ENCODE assay signal across 21 cellular contexts in genomic region chr6:109669811-109670210, GRCh38. TPM values are rescaled to one million over a fixed set of nuclear protein-coding genes. Genes with fewer than 3 reads are reported as not detected.
DNase-seq lines count a peak whose midpoint lies in the region; FAIRE-seq and TF ChIP-seq lines count a peak whose summit lies in the region.
"Had no signal": no experiment of that assay in that cellular context is flagged by ENCODE, and none has a peak within 500 bp of the region (broad histone marks: within the 10 kb centered on the region; RNA-seq: fewer than 3 reads in every experiment).

No MANE protein-coding gene starts in this region.

- H3K9ac ChIP-seq in astrocyte (ENCODE audit: low read length) (no peak overlapping the region), endothelial cell of umbilical vein (replicated peaks; ENCODE audit: extremely low read depth, insufficient read depth, low read length) (no peak overlapping the region), mesenchymal stem cell (ENCODE audit: low read length) (no peak overlapping the region)
- H3K9ac ChIP-seq: BLaER1 treated with 17β-estradiol and CSF1 and Interleukin-3, amounts not matched to agents 10 nM and 100 nM had no signal

- no peak overlapping the region for H3K14ac ChIP-seq in mesenchymal stem cell (ENCODE audit: low read length in 2 of 2)

- H3K4me2 ChIP-seq in astrocyte (ENCODE audit: low read length) (no peak overlapping the region), endothelial cell of umbilical vein (ENCODE audit: insufficient read depth, low read length) (peak overlapping the region; percentile 24), mesenchymal stem cell (ENCODE audit: low read length, poor library complexity, severe bottlenecking) (no peak overlapping the region)
- H3K4me2 ChIP-seq: A549; BLaER1 treated with 17β-estradiol and CSF1 and Interleukin-3, amounts not matched to agents 10 nM and 100 nM had no signal

- WGBS in mesenchymal stem cell = 56% methylated on average over 3 of the region's 4 CpGs
- WGBS in tibial nerve, 2 donors = 75 to 77% methylated on average over 4 of the region's 4 CpGs

- CTCF ChIA-PET in endothelial cell of umbilical vein (lab: Charles Lee) = interaction anchor here (0.9 to 1.8 kb wide), 2 partner anchors 74 to 370 kb away, joined by 3 to 5 read pairs; no protein-coding TSS in a partner anchor

- H3K18ac ChIP-seq in mesenchymal stem cell (ENCODE audit: low read depth in 1 of 2, low read length in 2 of 2) = no peak overlapping the region

- TF ChIP-seq POLR2A in endothelial cell of umbilical vein (IDR thresholded peaks at IDR 0.05; ENCODE audit: low read depth, low read length) = no peak
- TF ChIP-seq POLR2A in tibial nerve (IDR thresholded peaks at IDR 0.05) = no peak

- peaks cover 11% of the 10 kb centered on the region for H3K4me1 Mint-ChIP-seq in astrocyte (ENCODE audit: low read depth, unreplicated experiment)
- H3K4me1 Mint-ChIP-seq: B cell had no signal

- TF ChIP-seq CTCF in astrocyte (IDR thresholded peaks at IDR 0.05; ENCODE audit: insufficient read depth, low read depth, low read length) (no peak), endothelial cell of umbilical vein (IDR thresholded peaks at IDR 0.05; ENCODE audit: extremely low read depth in 1 of 2, insufficient read depth in 1 of 2, low read depth in 1 of 2, low read length in 2 of 2) (no peak), tibial nerve (IDR thresholded peaks at IDR 0.05) (no peak)

- intact Hi-C loops in endothelial cell of umbilical vein (cut with micrococcal nuclease) = no loop called here

- H3K4me3 ChIP-seq in astrocyte (ENCODE audit: insufficient read depth, low read depth, low read length) = no peak overlapping the region
- no peak overlapping the region for H3K4me3 ChIP-seq in endothelial cell of umbilical vein (replicated peaks in 1 of 3; ENCODE audit: insufficient read depth in 1 of 3, low read depth in 1 of 3, low read length in 3 of 3)
- H3K4me3 ChIP-seq in mesenchymal stem cell (ENCODE audit: insufficient read depth in 1 of 2, low read depth in 1 of 2, low read length in 2 of 2) = no peak overlapping the region
- H3K4me3 ChIP-seq in tibial nerve = no peak overlapping the region
- H3K4me3 ChIP-seq: A549; BLaER1 treated with 17β-estradiol and CSF1 and Interleukin-3, amounts not matched to agents 10 nM and 100 nM had no signal

- H4K20me1 ChIP-seq in astrocyte (ENCODE audit: insufficient read depth, low read length) = no peaks in the 10 kb centered on the region
- H4K20me1 ChIP-seq in endothelial cell of umbilical vein (replicated peaks; ENCODE audit: control insufficient read depth, extremely low read depth, insufficient read depth, low read length) = no peaks in the 10 kb centered on the region
- H4K20me1 ChIP-seq: BLaER1 treated with 17β-estradiol and CSF1 and Interleukin-3, amounts not matched to agents 10 nM and 100 nM had no signal

- H4K8ac ChIP-seq in mesenchymal stem cell (ENCODE audit: low read length) = no peak overlapping the region

- TF ChIP-seq EP300 in tibial nerve (IDR thresholded peaks at IDR 0.05) = no peak

- H3K27me3 Mint-ChIP-seq in astrocyte (ENCODE audit: low read depth, unreplicated experiment) = no peaks in the 10 kb centered on the region
- H3K27me3 Mint-ChIP-seq: B cell; CD4-positive, alpha-beta T cell had no signal

- H4K91ac ChIP-seq in mesenchymal stem cell (ENCODE audit: low read length) = peak overlapping the region; percentile 68

- H3K79me2 ChIP-seq in astrocyte (ENCODE audit: insufficient read depth, low read length) = no peaks in the 10 kb centered on the region
- no peaks in the 10 kb centered on the region for H3K79me2 ChIP-seq in endothelial cell of umbilical vein (ENCODE audit: control insufficient read depth, insufficient read depth, low read length)

- no peaks in the 10 kb centered on the region for H3K9me3 Mint-ChIP-seq in astrocyte (ENCODE audit: unreplicated experiment)
- H3K9me3 Mint-ChIP-seq: CD4-positive, alpha-beta T cell; CD8-positive, alpha-beta T cell had no signal

- peak overlapping the region; percentile 47 for H3K27ac Mint-ChIP-seq in astrocyte (ENCODE audit: unreplicated experiment)
- H3K27ac Mint-ChIP-seq: B cell; CD4-positive, alpha-beta T cell; CD8-positive, alpha-beta T cell had no signal

- H3K9me1 ChIP-seq in endothelial cell of umbilical vein (replicated peaks; ENCODE audit: control insufficient read depth, extremely low read depth, insufficient read depth, low read length) = no peaks in the 10 kb centered on the region

- no peak overlapping the region for H3K4me3 Mint-ChIP-seq in astrocyte (ENCODE audit: unreplicated experiment)
- H3K4me3 Mint-ChIP-seq: B cell; CD4-positive, alpha-beta T cell; CD8-positive, alpha-beta T cell had no signal

- H2BK5ac ChIP-seq in mesenchymal stem cell (ENCODE audit: low read depth, low read length, poor library complexity, severe bottlenecking) = no peak overlapping the region

- H3K27me3 ChIP-seq in astrocyte (ENCODE audit: insufficient read depth, low read length) (no peaks in the 10 kb centered on the region), endothelial cell of umbilical vein (ENCODE audit: control insufficient read depth in 2 of 2, insufficient read depth in 2 of 2, low read length in 2 of 2) (no peaks in the 10 kb centered on the region), mesenchymal stem cell (ENCODE audit: control insufficient read depth in 1 of 2, insufficient read depth in 1 of 2, low read length in 2 of 2) (no peaks in the 10 kb centered on the region), tibial nerve (no peaks in the 10 kb centered on the region)
- H3K27me3 ChIP-seq: BLaER1 treated with 17β-estradiol and CSF1 and Interleukin-3, amounts not matched to agents 10 nM and 100 nM had no signal

- no peaks in the 10 kb centered on the region for H3K79me1 ChIP-seq in mesenchymal stem cell (replicated peaks; ENCODE audit: low read length, poor library complexity, severe bottlenecking)

- H2BK12ac ChIP-seq in mesenchymal stem cell (ENCODE audit: low read length in 2 of 2) = no peak overlapping the region

- H2AFZ ChIP-seq in astrocyte (ENCODE audit: low read depth, low read length) (no peak overlapping the region), endothelial cell of umbilical vein (ENCODE audit: low read depth, low read length) (no peak overlapping the region), mesenchymal stem cell (ENCODE audit: low read depth, low read length) (no peak overlapping the region)

- FAIRE-seq in astrocyte (lab: Jason Lieb, UNC) (no peak), endothelial cell of umbilical vein (lab: Jason Lieb, UNC) (no peak)
- FAIRE-seq: A549, D721Med, G401.6, GM12891, GM19239 had no signal

- peaks cover 2% of the 10 kb centered on the region for H3K36me3 Mint-ChIP-seq in astrocyte (ENCODE audit: low read depth, unreplicated experiment)

- DNase-seq in astrocyte (ENCODE audit: low read depth) = no peak
- DNase-seq in endothelial cell of umbilical vein (ENCODE audit: low read depth, low spot score) = peak; percentile 58
- DNase-seq in mesenchymal stem cell = no peak
- no peak for DNase-seq in tibial nerve (ENCODE audit: low spot score in 2 of 2)
- DNase-seq in GOT3 (lab: John Stamatoyannopoulos, UW) = no peak
- DNase-seq: AML-193; Caco-2; Calu3; CD4-positive, alpha-beta T cell; CD8-positive, alpha-beta T cell; DMS79 treated with DMSO at 0.1 percent for 48 hours; GF-D8 had no signal

- H3K4me1 ChIP-seq in astrocyte (ENCODE audit: insufficient read depth, low read length) = peaks cover 5% of the 10 kb centered on the region
- H3K4me1 ChIP-seq in endothelial cell of umbilical vein (ENCODE audit: control insufficient read depth, extremely low read depth, insufficient read depth, low read length) = peaks cover 40% of the 10 kb centered on the region
- H3K4me1 ChIP-seq in mesenchymal stem cell (ENCODE audit: control insufficient read depth, insufficient read depth, low read depth, low read length) = no peaks in the 10 kb centered on the region
- H3K4me1 ChIP-seq in tibial nerve = no peaks in the 10 kb centered on the region
- H3K4me1 ChIP-seq: A549; BLaER1 treated with 17β-estradiol and CSF1 and Interleukin-3, amounts not matched to agents 10 nM and 100 nM had no signal

- no peak overlapping the region for H2BK120ac ChIP-seq in mesenchymal stem cell (ENCODE audit: low read depth, low read length)

- no peak overlapping the region for H2BK15ac ChIP-seq in mesenchymal stem cell (ENCODE audit: low read depth, poor library complexity, severe bottlenecking)

- H3K27ac ChIP-seq in astrocyte (ENCODE audit: low read depth, low read length) (no peak overlapping the region), endothelial cell of umbilical vein (ENCODE audit: insufficient read depth, low read depth, low read length) (peak overlapping the region; percentile 26), mesenchymal stem cell (ENCODE audit: low read length, poor library complexity, severe bottlenecking) (no peak overlapping the region), tibial nerve (no peak overlapping the region)
- H3K27ac ChIP-seq: 22Rv1; A549; BLaER1 treated with 17β-estradiol and CSF1 and Interleukin-3, amounts not matched to agents 10 nM and 100 nM; C4-2B had no signal

- H2AK5ac ChIP-seq in mesenchymal stem cell (ENCODE audit: low read length, severe bottlenecking) = no peak overlapping the region

- no peaks in the 10 kb centered on the region for H3K36me3 ChIP-seq in astrocyte (ENCODE audit: insufficient read depth, low read length)
- no peaks in the 10 kb centered on the region for H3K36me3 ChIP-seq in endothelial cell of umbilical vein (ENCODE audit: control insufficient read depth in 2 of 2, extremely low read depth in 1 of 2, insufficient read depth in 2 of 2, low read length in 2 of 2)
- no peaks in the 10 kb centered on the region for H3K36me3 ChIP-seq in mesenchymal stem cell (ENCODE audit: control insufficient read depth in 1 of 2, insufficient read depth in 2 of 2, low read depth in 1 of 2, low read length in 2 of 2)
- H3K36me3 ChIP-seq in tibial nerve = peaks cover 0 to 45% (median 0%) of the 10 kb centered on the region in 3 donors

- dilution Hi-C loops in endothelial cell of umbilical vein (cut with MboI; ENCODE audit: extremely low pct_ligation_motif_present, low sequenced_read_pairs) = no loop called here

- no peak overlapping the region for H3K23ac ChIP-seq in mesenchymal stem cell (ENCODE audit: low read length in 2 of 2)

- POLR2A ChIA-PET in endothelial cell of umbilical vein (lab: Charles Lee) = no interaction called here

- H3K9me3 ChIP-seq in astrocyte (ENCODE audit: insufficient read depth, low read depth, low read length) (no peaks in the 10 kb centered on the region), endothelial cell of umbilical vein (replicated peaks; ENCODE audit: control insufficient read depth, insufficient read depth, low read length) (no peaks in the 10 kb centered on the region), mesenchymal stem cell (ENCODE audit: control insufficient read depth, low read length) (no peaks in the 10 kb centered on the region), tibial nerve (no peaks in the 10 kb centered on the region)
- H3K9me3 ChIP-seq: A549, Caco-2 had no signal

- H3K4ac ChIP-seq in mesenchymal stem cell (ENCODE audit: low read depth in 1 of 2, low read length in 2 of 2) = no peak overlapping the region

- BruUV-seq in endothelial cell of umbilical vein (replicated peaks; lab: Mats Ljungman, UMichigan) = no TSS peak

RNA-seq across cellular contexts. Expression of gene AK9, which starts 21.2 kb away (rescaled TPM):
- 3.4 and 3.6 TPM in 2 replicates for total RNA-seq in astrocyte
- 3.2 and 4.0 TPM in 2 replicates for total RNA-seq in endothelial cell of umbilical vein
- polyA plus RNA-seq in endothelial cell of umbilical vein = 1.2 and 1.4 TPM in 2 replicates
- polyA plus RNA-seq in endothelial cell of umbilical vein (2011; cell fraction: cytosol; rRNA removed) = 1.7 TPM in 2 replicates
- 5.6 and 6.0 TPM in 2 replicates for polyA plus RNA-seq in endothelial cell of umbilical vein (2011; cell fraction: nucleus; rRNA removed)
- polyA plus RNA-seq in endothelial cell of umbilical vein (2012) = 2.7 and 5.0 TPM in 2 replicates
- polyA minus RNA-seq in endothelial cell of umbilical vein = 2.4 and 3.3 TPM in 2 replicates
- 1.4 TPM for polyA minus RNA-seq in endothelial cell of umbilical vein (2011; cell fraction: cytosol; rRNA and poly(A)+ RNA removed)
- polyA minus RNA-seq in endothelial cell of umbilical vein (2011; cell fraction: nucleus; rRNA and poly(A)+ RNA removed) = 7.4 and 8.6 TPM in 2 replicates
- polyA plus RNA-seq in mesenchymal stem cell (2013, experiment 1 of 2) = 1.9 TPM
- polyA plus RNA-seq in mesenchymal stem cell (2013, experiment 2 of 2) = 2.3 TPM
- total RNA-seq in tibial nerve = 10 to 100 TPM in 3 of 4 donors, 1 to 10 TPM in 1; 8.1 to 19.8 (median 14.1) TPM

RNA-seq across cellular contexts. Expression of gene FIG4, which starts 21.3 kb away (rescaled TPM):
- total RNA-seq in astrocyte (7.3 and 8.4 TPM in 2 replicates), endothelial cell of umbilical vein (11.5 and 12.2 TPM in 2 replicates), tibial nerve (10 to 100 TPM; 11.4 to 42.9 (median 21.6) TPM)
- polyA plus RNA-seq in endothelial cell of umbilical vein = 5.7 and 7.9 TPM in 2 replicates
- polyA plus RNA-seq in endothelial cell of umbilical vein (2011; cell fraction: cytosol; rRNA removed) = 7.6 and 8.7 TPM in 2 replicates
- polyA plus RNA-seq in endothelial cell of umbilical vein (2011; cell fraction: nucleus; rRNA removed) = 13.1 and 15.2 TPM in 2 replicates
- polyA plus RNA-seq in endothelial cell of umbilical vein (2012) = 10.0 and 16.2 TPM in 2 replicates
- 9.7 and 12.0 TPM in 2 replicates for polyA minus RNA-seq in endothelial cell of umbilical vein
- polyA minus RNA-seq in endothelial cell of umbilical vein (2011; cell fraction: cytosol; rRNA and poly(A)+ RNA removed) = 5.1 TPM
- 11.3 and 18.2 TPM in 2 replicates for polyA minus RNA-seq in endothelial cell of umbilical vein (2011; cell fraction: nucleus; rRNA and poly(A)+ RNA removed)
- 7.7 TPM for polyA plus RNA-seq in mesenchymal stem cell (2013, experiment 1 of 2)
- polyA plus RNA-seq in mesenchymal stem cell (2013, experiment 2 of 2) = 7.8 TPM
